In the genomic region with DNA sequence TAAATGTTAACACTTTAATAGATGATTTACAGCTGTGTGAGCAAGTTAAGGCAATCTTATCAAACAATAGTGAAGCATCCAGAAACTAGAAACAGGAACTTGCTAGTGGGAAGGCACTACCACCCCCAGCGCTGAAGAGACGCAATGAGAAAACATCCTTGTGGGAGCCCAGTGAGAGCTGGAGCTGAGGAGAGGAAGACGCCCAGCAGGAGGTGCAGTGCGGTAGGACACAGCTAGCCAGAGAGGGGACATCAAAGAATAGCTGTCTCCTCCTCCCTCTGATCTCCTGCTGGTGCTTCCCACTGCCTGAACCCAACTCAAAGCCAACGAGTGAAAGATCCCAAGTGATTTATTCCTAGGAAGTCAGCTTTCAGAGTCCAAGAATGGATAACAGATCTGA, we compare ENCODE assay signal across 14 cellular contexts.
DNase-seq lines count a peak whose midpoint lies in the region; ATAC-seq and TF ChIP-seq lines count a peak whose summit lies in the region.
"Had no signal": no experiment of that assay in that cellular context is flagged by ENCODE, and none has a peak within 500 bp of the region (broad histone marks: within the 10 kb centered on the region; RNA-seq: fewer than 3 reads in every experiment).

No MANE protein-coding gene starts in this region.

- H3K9ac ChIP-seq in NT2/D1 (ENCODE audit: insufficient read length, low read depth) = no peak overlapping the region

- no peaks in the 10 kb centered on the region for H3K4me1 ChIP-seq in NT2/D1 (ENCODE audit: insufficient read depth, insufficient read length)
- H3K4me1 ChIP-seq: A549, colonic mucosa, HAP-1 had no signal

- no peaks in the 10 kb centered on the region for H3K27me3 ChIP-seq in NT2/D1 (ENCODE audit: insufficient read depth, insufficient read length)
- H3K27me3 ChIP-seq: colonic mucosa had no signal

- no peaks in the 10 kb centered on the region for H3K36me3 Mint-ChIP-seq in activated naive CD8-positive, alpha-beta T cell treated with anti-CD3 and anti-CD28 coated beads, Interleukin-2, amount 50 U/mL, for 24 hours (ENCODE audit: low read depth)
- H3K36me3 Mint-ChIP-seq in glutamatergic neuron (ENCODE audit: unreplicated experiment) = no peaks in the 10 kb centered on the region

- H3K4me3 Mint-ChIP-seq in activated naive CD8-positive, alpha-beta T cell treated with anti-CD3 and anti-CD28 coated beads, Interleukin-2, amount 50 U/mL, for 24 hours = no peak overlapping the region
- H3K4me3 Mint-ChIP-seq in glutamatergic neuron (ENCODE audit: unreplicated experiment) = no peak overlapping the region
- H3K4me3 Mint-ChIP-seq: activated B cell treated with CpG ODN at 0.5 μM for 24 hours; activated T-helper 1 cell treated with anti-CD3 and anti-CD28 coated beads, Interleukin-12 subunit alpha, Interleukin-12 subunit beta, Interleukin-2, Interleukin-4 antibody, amounts not matched to agents 30 ng/mL and 10 ng/mL and 1 ng/mL, durations not matched to agents 14 hours and 24 hours and 36 hours had no signal

- peak; percentile 1 for DNase-seq in NCI-H82 (lab: John Stamatoyannopoulos, UW)
- no peak for DNase-seq in NCI-H82 treated with DMSO at 0.1 percent for 48 hours (lab: John Stamatoyannopoulos, UW; ENCODE audit: unreplicated experiment)
- peak; percentile 11 for DNase-seq in NT2/D1 (ENCODE audit: low read depth, low spot score)
- peak; percentile 58 for DNase-seq in fibroblast of pulmonary artery (ENCODE audit: low read depth)
- DNase-seq in sciatic nerve (ENCODE audit: low spot score) = no peak
- DNase-seq in activated naive CD8-positive, alpha-beta T cell treated with anti-CD3 and anti-CD28 coated beads, Interleukin-2, amount 50 U/mL, for 24 hours = no peak
- no peak for DNase-seq in NCI-H2196 (lab: John Stamatoyannopoulos, UW; ENCODE audit: unreplicated experiment)
- no peak for DNase-seq in glutamatergic neuron
- DNase-seq: activated B cell treated with CpG ODN at 0.5 μM for 24 hours, colonic mucosa, NCI-H1417 treated with DMSO at 0.1 percent for 48 hours had no signal

- no peaks in the 10 kb centered on the region for H3K36me3 ChIP-seq in NT2/D1 (ENCODE audit: insufficient read depth, insufficient read length, low read length)
- H3K36me3 ChIP-seq: colonic mucosa, HAP-1 had no signal

- peak; percentile 54 for TF ChIP-seq CTCF in fibroblast of pulmonary artery (IDR thresholded peaks at IDR 0.05; ENCODE audit: low read length, missing control alignments)
- TF ChIP-seq CTCF in glutamatergic neuron (IDR thresholded peaks at IDR 0.05; ENCODE audit: partially characterized antibody, unreplicated experiment) = no peak

- no peaks in the 10 kb centered on the region for H3K4me1 Mint-ChIP-seq in activated naive CD8-positive, alpha-beta T cell treated with anti-CD3 and anti-CD28 coated beads, Interleukin-2, amount 50 U/mL, for 24 hours
- no peaks in the 10 kb centered on the region for H3K4me1 Mint-ChIP-seq in glutamatergic neuron (ENCODE audit: low read depth, unreplicated experiment)
- H3K4me1 Mint-ChIP-seq: activated B cell treated with CpG ODN at 0.5 μM for 24 hours had no signal

- H3K9me3 ChIP-seq in NT2/D1 (ENCODE audit: insufficient read depth, low read length) = no peaks in the 10 kb centered on the region
- H3K9me3 ChIP-seq: A549, colonic mucosa, HAP-1 had no signal

- H3K27me3 Mint-ChIP-seq in activated naive CD8-positive, alpha-beta T cell treated with anti-CD3 and anti-CD28 coated beads, Interleukin-2, amount 50 U/mL, for 24 hours = peaks cover 2% of the 10 kb centered on the region
- H3K27me3 Mint-ChIP-seq in glutamatergic neuron (ENCODE audit: unreplicated experiment) = no peaks in the 10 kb centered on the region
- H3K27me3 Mint-ChIP-seq: activated B cell treated with CpG ODN at 0.5 μM for 24 hours had no signal

- intact Hi-C loops in sciatic nerve (cut with DNase I) = no loop called here

- H3K4me3 ChIP-seq in NT2/D1 (ENCODE audit: insufficient read length, low read depth) = no peak overlapping the region
- no peak overlapping the region for H3K4me3 ChIP-seq in fibroblast of pulmonary artery (replicated peaks; ENCODE audit: low read depth, low read length)
- H3K4me3 ChIP-seq: A549, colonic mucosa, HAP-1 had no signal

- H3K9me3 Mint-ChIP-seq in activated naive CD8-positive, alpha-beta T cell treated with anti-CD3 and anti-CD28 coated beads, Interleukin-2, amount 50 U/mL, for 24 hours = peaks cover 11% of the 10 kb centered on the region
- no peaks in the 10 kb centered on the region for H3K9me3 Mint-ChIP-seq in glutamatergic neuron (ENCODE audit: unreplicated experiment)
- H3K9me3 Mint-ChIP-seq: activated T-helper 1 cell treated with anti-CD3 and anti-CD28 coated beads, Interleukin-12 subunit alpha, Interleukin-12 subunit beta, Interleukin-2, Interleukin-4 antibody, amounts not matched to agents 30 ng/mL and 10 ng/mL and 1 ng/mL, durations not matched to agents 14 hours and 24 hours and 36 hours had no signal

- H3K27ac Mint-ChIP-seq in activated naive CD8-positive, alpha-beta T cell treated with anti-CD3 and anti-CD28 coated beads, Interleukin-2, amount 50 U/mL, for 24 hours = no peak overlapping the region
- no peak overlapping the region for H3K27ac Mint-ChIP-seq in glutamatergic neuron (ENCODE audit: unreplicated experiment)
- H3K27ac Mint-ChIP-seq: activated B cell treated with CpG ODN at 0.5 μM for 24 hours; activated T-helper 1 cell treated with anti-CD3 and anti-CD28 coated beads, Interleukin-12 subunit alpha, Interleukin-12 subunit beta, Interleukin-2, Interleukin-4 antibody, amounts not matched to agents 30 ng/mL and 10 ng/mL and 1 ng/mL, durations not matched to agents 14 hours and 24 hours and 36 hours had no signal

- ATAC-seq in sciatic nerve = peak; percentile 48
- no peak for ATAC-seq in activated naive CD8-positive, alpha-beta T cell treated with anti-CD3 and anti-CD28 coated beads, Interleukin-2, amount 50 U/mL, for 24 hours

Comparison
In these comparisons a context has a peak if more than half of its experiments do, and no peak if none do; other contexts are left out.
1. DNase-seq: peak in NCI-H82 (single experiment), NT2/D1 (single experiment) and fibroblast of pulmonary artery (single experiment); none in NCI-H82 treated with DMSO at 0.1 percent for 48 hours (single experiment), sciatic nerve (single experiment), activated naive CD8-positive, alpha-beta T cell treated with anti-CD3 and anti-CD28 coated beads, Interleukin-2, amount 50 U/mL, for 24 hours (single experiment), NCI-H2196 (single experiment) and glutamatergic neuron (single experiment).